Comparison of ENCODE assay signal across 5 cellular contexts in the genomic region with DNA sequence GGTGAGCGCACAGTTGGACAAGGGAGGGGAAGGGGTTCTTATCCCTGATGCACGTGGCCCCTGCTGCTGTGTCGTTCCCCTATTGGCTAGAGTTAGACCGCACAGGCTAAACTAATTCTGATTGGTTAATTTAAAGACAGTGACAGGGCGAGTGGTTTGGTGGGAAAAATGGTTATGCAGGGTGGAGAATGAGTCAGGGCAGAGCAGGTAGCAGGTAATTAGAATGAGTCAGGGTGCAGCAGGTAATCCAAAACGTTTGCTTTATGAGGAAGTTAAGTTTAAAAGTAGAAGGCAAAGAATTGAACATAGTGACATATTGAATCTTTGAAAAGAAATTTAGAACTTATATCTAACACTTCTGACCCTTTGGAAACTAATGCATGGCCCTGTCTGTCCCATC.
DNase-seq lines count a peak whose midpoint lies in the region; ATAC-seq, FAIRE-seq and TF ChIP-seq lines count a peak whose summit lies in the region.
"Not testable (repeated sequence)": the region's sequence is repeated elsewhere in the genome, so short reads cannot be mapped to it uniquely, and the experiment has no call there.

No MANE protein-coding gene starts in this region.

- H3F3A ChIP-seq in PC-3 (ENCODE audit: low read length, unreplicated experiment): not testable (repeated sequence)

- dilution Hi-C loops in keratinocyte (cut with MboI; ENCODE audit: extremely low pct_ligation_motif_present, low sequenced_read_pairs): not testable (repeated sequence)

- H3K9me2 ChIP-seq in PC-3 (replicated peaks; ENCODE audit: low read length): not testable (repeated sequence)

- H3K4me1 ChIP-seq in HUES48 (ENCODE audit: control insufficient read depth, insufficient read depth, low read length) (peaks cover 22% of the 10 kb centered on the region), keratinocyte (ENCODE audit: control insufficient read depth, extremely low read depth, insufficient read depth, low read length) (peaks cover 22% of the 10 kb centered on the region)
- not testable (repeated sequence) for H3K4me1 ChIP-seq in PC-3 (ENCODE audit: insufficient read depth, low read length)

- not testable (repeated sequence) for H3K27me3 ChIP-seq in HUES48 (ENCODE audit: control insufficient read depth, insufficient read depth, low read length); PC-3 (ENCODE audit: low read length); bronchial epithelial cell (ENCODE audit: control insufficient read depth, insufficient read depth, low read length); keratinocyte (ENCODE audit: control insufficient read depth, extremely low read depth, insufficient read depth, low read length)

- not testable (repeated sequence) for H3K9me3 Mint-ChIP-seq in neural crest cell

- H4K20me1 ChIP-seq in PC-3 (ENCODE audit: low read length); keratinocyte (ENCODE audit: control insufficient read depth, extremely low read depth, insufficient read depth, low read length): not testable (repeated sequence)

- not testable (repeated sequence) for FAIRE-seq in bronchial epithelial cell (lab: Jason Lieb, UNC)
- FAIRE-seq in keratinocyte (lab: Jason Lieb, UNC): peak; percentile 66

- not testable (repeated sequence) for H3K9me3 ChIP-seq in HUES48 (ENCODE audit: control insufficient read depth, insufficient read depth, low read length); PC-3 (ENCODE audit: low read length); keratinocyte (ENCODE audit: control insufficient read depth, low read depth, low read length)

- not testable (repeated sequence) for H3K27me3 Mint-ChIP-seq in neural crest cell (ENCODE audit: low read depth)

- not testable (repeated sequence) for H3K4me2 ChIP-seq in PC-3 (ENCODE audit: low read length); keratinocyte (ENCODE audit: control insufficient read depth, extremely low read depth, insufficient read depth, low read depth, low read length)

- BruUV-seq in PC-3 (replicated peaks; lab: Mats Ljungman, UMichigan): not testable (repeated sequence)

- intact Hi-C loops in PC-3 (cut with micrococcal nuclease): not testable (repeated sequence)

- H3K79me2 ChIP-seq in PC-3 (ENCODE audit: low read length); keratinocyte (ENCODE audit: control insufficient read depth, insufficient read depth, low read length): not testable (repeated sequence)

- H3K27ac ChIP-seq in HUES48 (ENCODE audit: low read depth, low read length) (peak overlapping the region; percentile 75), PC-3 (ENCODE audit: low read length) (0 out of 2 replicates have a peak overlapping the region, but pooled peaks have one; percentile 2)
- H3K27ac ChIP-seq in keratinocyte (ENCODE audit: control insufficient read depth, insufficient read depth, low read length): not testable (repeated sequence)

- H3K9ac ChIP-seq in HUES48 (ENCODE audit: low read depth, low read length); PC-3 (ENCODE audit: low read length); keratinocyte (ENCODE audit: control insufficient read depth, extremely low read depth, insufficient read depth, low read length): not testable (repeated sequence)

- not testable (repeated sequence) for H3K4me3 Mint-ChIP-seq in neural crest cell

- TF ChIP-seq CTCF in PC-3 (conservative IDR thresholded peaks at IDR 0.05; ENCODE audit: low read depth, low read length); bronchial epithelial cell (IDR thresholded peaks at IDR 0.05; ENCODE audit: insufficient read depth, low read length, severe bottlenecking); keratinocyte (optimal IDR thresholded peaks at IDR 0.05 in 1 of 3, IDR thresholded peaks at IDR 0.05 in 1 of 3, conservative IDR thresholded peaks at IDR 0.05 in 1 of 3; ENCODE audit: extremely low read depth in 1 of 3, insufficient read depth in 2 of 3, low read length in 3 of 3); neural crest cell (conservative IDR thresholded peaks at IDR 0.05): not testable (repeated sequence)

- not testable (repeated sequence) for H3K4me1 Mint-ChIP-seq in neural crest cell

- not testable (repeated sequence) for H3K4me3 ChIP-seq in HUES48 (ENCODE audit: low read depth, low read length); PC-3 (ENCODE audit: low read length); bronchial epithelial cell (ENCODE audit: low read depth, low read length); keratinocyte (ENCODE audit: control insufficient read depth in 2 of 3, extremely low read depth in 1 of 3, insufficient read depth in 2 of 3, low read depth in 1 of 3, low read length in 3 of 3)

- not testable (repeated sequence) for H3K36me3 ChIP-seq in HUES48 (ENCODE audit: control insufficient read depth, insufficient read depth, low read length); PC-3 (ENCODE audit: low read depth, low read length); bronchial epithelial cell (ENCODE audit: control insufficient read depth, insufficient read depth, low read length); keratinocyte (ENCODE audit: control insufficient read depth in 2 of 2, extremely low read depth in 1 of 2, insufficient read depth in 2 of 2, low read length in 2 of 2)

- H3K9me1 ChIP-seq in keratinocyte (ENCODE audit: control insufficient read depth, extremely low read depth, insufficient read depth, low read length): not testable (repeated sequence)

- not testable (repeated sequence) for ATAC-seq in PC-3

- H3K27ac Mint-ChIP-seq in neural crest cell (ENCODE audit: unreplicated experiment): peak overlapping the region; percentile 78

- DNase-seq in PC-3 (peak; percentile 68), bronchial epithelial cell (ENCODE audit: low read depth) (peak; percentile 67)
- not testable (repeated sequence) for DNase-seq in keratinocyte (ENCODE audit: low read depth, low spot score); neural crest cell (ENCODE audit: low read depth, low spot score)

- POLR2A ChIA-PET in PC-3 (lab: Charles Lee; ENCODE audit: unreplicated experiment): not testable (repeated sequence)

- not testable (repeated sequence) for H2AFZ ChIP-seq in PC-3 (ENCODE audit: low read length); keratinocyte (ENCODE audit: control insufficient read depth, low read length)

- H3K36me3 Mint-ChIP-seq in neural crest cell (ENCODE audit: low read depth): not testable (repeated sequence)

- CTCF ChIA-PET in PC-3 (lab: Charles Lee): not testable (repeated sequence)
